8 cellular contexts compared by ENCODE assay signal in the genomic region with DNA sequence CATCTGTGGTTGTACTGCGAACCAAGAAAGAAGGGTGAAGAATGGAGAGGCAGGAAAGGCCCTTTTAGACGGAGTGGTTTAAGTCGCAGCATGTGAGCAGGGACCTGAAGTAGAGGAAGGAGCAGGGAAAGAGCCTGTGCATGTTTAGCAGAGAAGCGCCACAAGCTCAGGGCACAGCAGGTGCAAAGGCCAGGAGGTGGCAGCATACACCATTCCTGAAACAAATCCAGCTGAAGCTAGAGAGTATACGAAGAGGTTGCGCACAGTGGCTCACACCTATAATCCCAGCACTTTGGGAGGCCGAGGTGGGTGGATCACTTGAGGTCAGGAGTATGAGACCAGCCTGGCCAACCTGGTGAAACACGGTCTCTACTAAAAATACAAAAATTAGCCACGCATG. TPM values are rescaled to one million over a fixed set of nuclear protein-coding genes. Genes with fewer than 3 reads are reported as not detected.
DNase-seq lines count a peak whose midpoint lies in the region; ATAC-seq and TF ChIP-seq lines count a peak whose summit lies in the region.

No MANE protein-coding gene starts in this region.

- H3K36me3 ChIP-seq in heart left ventricle: peaks cover 0 to 13% (median 0%) of the 10 kb centered on the region in 9 donors

- no peak for TF ChIP-seq POLR2A in heart left ventricle (IDR thresholded peaks at IDR 0.05)

- no peaks in the 10 kb centered on the region for H3K4me1 ChIP-seq in heart left ventricle

- no peak overlapping the region for H3K4me3 ChIP-seq in heart left ventricle
- no peak overlapping the region for H3K4me3 ChIP-seq in epithelial cell of proximal tubule (ENCODE audit: low read depth, low read length)

- intact Hi-C loops in heart left ventricle (cut with DNase I) (loop anchor here in 3 of 10 donors (5.0 to 10.0 kb wide), 3 partner anchors 55 to 513 kb away; no protein-coding TSS in a partner anchor), cardiac septum (cut with DNase I) (no loop called here)

- ATAC-seq in heart left ventricle: peak in 1 of 4 donors; percentile 52
- no peak for ATAC-seq in GM21825 (IDR thresholded peaks at IDR 0.05; ENCODE audit: unreplicated experiment)

- H3K9me3 ChIP-seq in heart left ventricle: no peaks in the 10 kb centered on the region

- H3K27ac ChIP-seq in heart left ventricle: no peak overlapping the region

- H3K27me3 ChIP-seq in heart left ventricle: no peaks in the 10 kb centered on the region

- WGBS in heart left ventricle, 4 donors: 73 to 79% (median 77%) methylated on average over 9 of the region's 9 CpGs

- peak in 2 of 5 donors; percentile 37 to 53 for DNase-seq in heart left ventricle
- no peak for DNase-seq in cardiac septum (ENCODE audit: low spot score)
- peak; percentile 4 for DNase-seq in NCI-H510A (lab: John Stamatoyannopoulos, UW)
- DNase-seq in epithelial cell of proximal tubule (ENCODE audit: low read depth): no peak
- DNase-seq in putamen (ENCODE audit: low spot score): peak; percentile 8
- DNase-seq in amniotic stem cell (lab: John Stamatoyannopoulos, UW): no peak
- no peak for DNase-seq in GOT3 (lab: John Stamatoyannopoulos, UW)

- TF ChIP-seq CTCF in heart left ventricle (IDR thresholded peaks at IDR 0.05): peak in 9 of 12 donors; percentile 10 to 40 (median 24)
- peak; percentile 66 for TF ChIP-seq CTCF in epithelial cell of proximal tubule (conservative IDR thresholded peaks at IDR 0.05; ENCODE audit: low read depth, low read length)

RNA-seq across cellular contexts. Expression of a gene that starts 49.9 kb away (rescaled TPM):
- 1 to 10 TPM in 5 of 9 donors, under 1 TPM in 4; 0.32 to 4.3 (median 1.1) TPM for total RNA-seq in heart left ventricle
- under 1 TPM; 0.35 to 0.38 TPM for polyA plus RNA-seq in heart left ventricle
- 1.6 TPM for total RNA-seq in cardiac septum
- total RNA-seq in epithelial cell of proximal tubule: 2.0 TPM in 2 replicates

Comparison
In these comparisons a context has a peak if more than half of its experiments do, and no peak if none do; other contexts are left out.
1. DNase-seq: peak in NCI-H510A (single experiment) and putamen (single experiment); none in cardiac septum (single experiment), epithelial cell of proximal tubule (single experiment), amniotic stem cell (single experiment) and GOT3 (single experiment).